ENCODE assay signal across 19 cellular contexts in the genomic region with DNA sequence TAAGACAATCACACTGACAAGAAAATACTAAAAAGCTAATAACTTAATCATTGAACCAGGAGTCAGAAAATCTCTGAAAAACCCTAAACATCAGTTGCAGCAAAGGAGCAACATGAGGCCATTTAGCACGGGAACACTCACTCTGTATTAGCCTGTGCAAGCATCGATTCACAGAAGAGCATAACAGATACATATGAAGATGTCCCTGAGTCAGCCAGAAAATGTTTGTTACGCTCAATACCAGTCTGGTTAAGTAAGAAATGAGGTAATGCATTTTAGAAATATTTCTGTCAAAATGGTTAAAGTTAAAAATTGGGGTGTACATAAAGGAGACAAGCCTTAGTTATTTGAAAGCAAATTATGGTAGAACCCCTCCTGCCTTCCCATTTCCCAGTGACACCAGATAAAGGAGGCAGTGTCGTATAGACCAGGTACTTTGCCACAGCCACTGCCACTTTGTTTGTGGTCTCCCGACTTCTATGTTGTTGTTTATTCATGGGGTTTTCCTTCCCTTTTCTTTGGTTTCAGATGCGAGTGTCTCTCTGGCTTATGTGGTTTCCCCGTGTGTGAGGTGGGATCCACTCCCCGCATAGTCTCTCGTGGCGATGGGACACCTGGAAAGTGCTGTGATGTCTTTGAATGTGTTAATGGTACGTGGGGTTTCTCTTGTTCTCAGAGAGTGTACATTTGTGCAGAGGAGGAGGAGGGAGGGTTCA.
DNase-seq lines count a peak whose midpoint lies in the region; TF ChIP-seq lines count a peak whose summit lies in the region.
"Had no signal": no experiment of that assay in that cellular context is flagged by ENCODE, and none has a peak within 500 bp of the region (broad histone marks: within the 10 kb centered on the region; RNA-seq: fewer than 3 reads in every experiment).

No MANE protein-coding gene starts in this region.

- H3K36me3 ChIP-seq in BLaER1: peaks cover 37% of the 10 kb centered on the region
- peaks cover 19% of the 10 kb centered on the region for H3K36me3 ChIP-seq in brain microvascular endothelial cell (replicated peaks)
- H3K36me3 ChIP-seq: ovary had no signal

- H3K4me3 Mint-ChIP-seq in HFFc6: peak overlapping the region; percentile 63
- no peak overlapping the region for H3K4me3 Mint-ChIP-seq in nephron progenitor cell
- H3K4me3 Mint-ChIP-seq: activated naive CD4-positive, alpha-beta T cell treated with anti-CD3 and anti-CD28 coated beads, Interleukin-2, amount 50 U/mL, for 24 hours; memory B cell; naive B cell had no signal

- TF ChIP-seq CTCF in HFFc6 (IDR thresholded peaks at IDR 0.05) (no peak), brain microvascular endothelial cell (IDR thresholded peaks at IDR 0.05; ENCODE audit: low read depth, low read length, missing control alignments) (no peak), nephron progenitor cell (IDR thresholded peaks at IDR 0.05) (no peak)

- peaks cover 33% of the 10 kb centered on the region for H3K36me3 Mint-ChIP-seq in HFFc6 (ENCODE audit: low read depth)
- H3K36me3 Mint-ChIP-seq in nephron progenitor cell (ENCODE audit: low read depth): peaks cover 36% of the 10 kb centered on the region
- H3K36me3 Mint-ChIP-seq: activated naive CD4-positive, alpha-beta T cell treated with anti-CD3 and anti-CD28 coated beads, Interleukin-2, amount 50 U/mL, for 24 hours had no signal

- DNase-seq in HFFc6 (no peak), brain microvascular endothelial cell (no peak), nephron progenitor cell (no peak), occipital lobe (lab: John Stamatoyannopoulos, UW) (no peak), KBM-7 (no peak)
- DNase-seq in central memory CD4-positive, alpha-beta T cell: no peak
- no peak for DNase-seq in stimulated activated naive CD4-positive, alpha-beta T cell treated with Interleukin-2 at 50 U/mL for 16 hours (lab: John Stamatoyannopoulos, UW)
- DNase-seq: ACHN; activated CD4-positive, alpha-beta T cell treated with anti-CD3 and anti-CD28 coated beads for 4 hours; naive B cell; NCI-H1092 treated with DMSO at 0.1 percent for 48 hours; NCI-H2081 treated with DMSO at 0.1 percent for 48 hours; ovary; stimulated activated CD8-positive, alpha-beta memory T cell treated with anti-CD3 and anti-CD28 coated beads, Interleukin-4, amount 100 ng/mL, for 48 hours had no signal

- H3K27ac ChIP-seq in BLaER1 (no peak overlapping the region), brain microvascular endothelial cell (peak overlapping the region; percentile 92)
- H3K27ac ChIP-seq: C4-2B, ovary, right atrium auricular region had no signal

- in situ Hi-C loops in brain microvascular endothelial cell (cut with HindIII; ENCODE audit: low pct_ligation_motif_present, low sequenced_read_pairs): no loop called here
- in situ Hi-C loops in KBM-7 (cut with MboI; ENCODE audit: low pct_unique_long_range_greater_than_20kb, low sequenced_read_pairs): no loop called here

- H3K27ac Mint-ChIP-seq in HFFc6: no peak overlapping the region
- peak overlapping the region; percentile 93 for H3K27ac Mint-ChIP-seq in nephron progenitor cell
- H3K27ac Mint-ChIP-seq: activated naive CD4-positive, alpha-beta T cell treated with anti-CD3 and anti-CD28 coated beads, Interleukin-2, amount 50 U/mL, for 24 hours; memory B cell had no signal

- H3K9me3 Mint-ChIP-seq in HFFc6 (peaks cover 9% of the 10 kb centered on the region), nephron progenitor cell (no peaks in the 10 kb centered on the region)
- H3K9me3 Mint-ChIP-seq: activated naive CD4-positive, alpha-beta T cell treated with anti-CD3 and anti-CD28 coated beads, Interleukin-2, amount 50 U/mL, for 24 hours; memory B cell; naive B cell had no signal

- H3K4me1 Mint-ChIP-seq in HFFc6 (ENCODE audit: low read depth) (peaks cover 33% of the 10 kb centered on the region), nephron progenitor cell (peaks cover 6% of the 10 kb centered on the region)
- H3K4me1 Mint-ChIP-seq: activated naive CD4-positive, alpha-beta T cell treated with anti-CD3 and anti-CD28 coated beads, Interleukin-2, amount 50 U/mL, for 24 hours; memory B cell had no signal

- H3K27me3 Mint-ChIP-seq in HFFc6 (ENCODE audit: insufficient read depth): peaks cover 46% of the 10 kb centered on the region
- no peaks in the 10 kb centered on the region for H3K27me3 Mint-ChIP-seq in nephron progenitor cell (ENCODE audit: low read depth, poor library complexity)
- H3K27me3 Mint-ChIP-seq: naive B cell had no signal

- peak overlapping the region; percentile 58 for H3K4me2 ChIP-seq in BLaER1

- no peaks in the 10 kb centered on the region for H3K9me3 ChIP-seq in BLaER1
- H3K9me3 ChIP-seq: ovary, right atrium auricular region had no signal

- H3K27me3 ChIP-seq in BLaER1 (no peaks in the 10 kb centered on the region), brain microvascular endothelial cell (replicated peaks) (no peaks in the 10 kb centered on the region)
- H3K27me3 ChIP-seq: ovary, right atrium auricular region had no signal

- H3K4me3 ChIP-seq in BLaER1 (no peak overlapping the region), brain microvascular endothelial cell (ENCODE audit: low read depth, low read length) (no peak overlapping the region)
- H3K4me3 ChIP-seq: ovary, right atrium auricular region had no signal

- H3K9ac ChIP-seq in BLaER1: no peak overlapping the region

- no peaks in the 10 kb centered on the region for H4K20me1 ChIP-seq in BLaER1

- H3K4me1 ChIP-seq in BLaER1: peaks cover 51% of the 10 kb centered on the region
